In the genomic region with DNA sequence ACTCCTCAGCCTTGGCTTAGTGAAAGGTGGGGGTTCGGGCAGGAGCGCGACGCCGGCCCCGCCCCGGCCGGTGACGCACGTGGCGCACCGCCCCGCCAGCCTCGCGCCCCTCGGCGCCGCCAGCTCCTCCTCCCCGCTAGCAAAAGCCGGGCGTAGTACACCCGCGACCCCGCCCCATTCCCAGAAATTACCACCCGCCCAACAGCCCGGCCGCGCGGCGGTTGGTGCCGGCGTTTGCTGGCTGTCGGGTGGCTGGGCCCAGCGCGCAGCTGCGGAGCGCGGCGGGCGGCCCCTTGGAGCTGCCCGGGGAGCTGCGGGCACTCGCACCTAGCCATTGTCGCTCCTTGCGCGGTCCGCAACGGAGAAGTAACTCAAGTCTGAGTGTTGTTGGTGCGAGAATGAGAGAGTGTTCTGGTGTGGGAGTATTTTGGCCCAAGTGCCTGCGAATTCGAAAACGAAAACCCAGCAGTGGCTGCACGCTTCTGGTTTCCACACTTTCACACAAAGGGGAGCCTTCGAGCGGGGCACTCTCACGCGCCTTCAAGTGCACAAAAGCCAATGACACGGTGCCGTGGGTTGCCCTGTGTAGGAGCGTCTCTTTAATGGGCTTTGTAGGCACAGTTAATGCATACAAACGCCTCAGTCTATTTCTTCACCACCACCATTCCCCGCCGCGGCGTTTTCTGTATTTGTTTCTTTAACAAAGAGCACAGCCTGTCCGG, we compare ENCODE assay signal across 8 cellular contexts.
DNase-seq lines count a peak whose midpoint lies in the region; ATAC-seq and TF ChIP-seq lines count a peak whose summit lies in the region.

No MANE protein-coding gene starts in this region.

- no peak for TF ChIP-seq EP300 in Ishikawa (IDR thresholded peaks at IDR 0.05; ENCODE audit: borderline replicate concordance)

- TF ChIP-seq POLR2A in erythroblast (IDR thresholded peaks at IDR 0.05; ENCODE audit: low read length) = peak; percentile 99

- H3K27ac ChIP-seq in muscle layer of colon (ENCODE audit: low read depth, low read length) = peak overlapping the region; percentile 91

- H3K36me3 ChIP-seq in muscle layer of colon (ENCODE audit: insufficient read depth, low read length) = no peaks in the 10 kb centered on the region

- peaks cover 14% of the 10 kb centered on the region for H3K4me1 ChIP-seq in muscle layer of colon (ENCODE audit: insufficient read depth, low read length)

- peak overlapping the region; percentile 88 to 98 for H3K4me3 ChIP-seq in muscle layer of colon (ENCODE audit: low read depth in 1 of 2, low read length in 2 of 2)

- peak; percentile 96 for DNase-seq in DMS53 (lab: John Stamatoyannopoulos, UW)
- DNase-seq in OCI-M1 (lab: John Stamatoyannopoulos, UW) = peak; percentile 98
- peak; percentile 91 for DNase-seq in activated T-cell treated with anti-CD3 and anti-CD28 coated beads, Interleukin-2, amount 50 U/mL, for 1 hour
- DNase-seq in erythroblast (lab: John Stamatoyannopoulos, UW) = peak; percentile 95 to 97
- DNase-seq in stimulated activated CD8-positive, alpha-beta memory T cell treated with anti-CD3 and anti-CD28 coated beads, Interleukin-7, amount 100 ng/mL, for 1 hour (ENCODE audit: low read depth in 2 of 2) = peak; percentile 79 to 81

- no peaks in the 10 kb centered on the region for H3K9me3 ChIP-seq in muscle layer of colon (ENCODE audit: low read length)

- H3K9ac ChIP-seq in muscle layer of colon (ENCODE audit: low read length) = peak overlapping the region; percentile 71

- ATAC-seq in GM21717 (IDR thresholded peaks at IDR 0.05; ENCODE audit: unreplicated experiment) = peak; percentile 75

- no peaks in the 10 kb centered on the region for H3K27me3 ChIP-seq in muscle layer of colon (ENCODE audit: control insufficient read depth in 1 of 2, insufficient read depth in 2 of 2, low read length in 2 of 2)

- no peak for TF ChIP-seq RAD21 in Ishikawa (IDR thresholded peaks at IDR 0.05; ENCODE audit: low read depth)

TF ChIP-seq in Ishikawa, 13 proteins besides CTCF, POLR2A, EP300 and RAD21:
- TF ChIP-seq CEBPB (IDR thresholded peaks at IDR 0.05) (no peak), ZBTB7A (IDR thresholded peaks at IDR 0.05; ENCODE audit: low read depth) (0 out of 2 replicates have a peak, but pooled peaks have one; percentile 8), YY1 (IDR thresholded peaks at IDR 0.05; ENCODE audit: low read depth) (no peak), FOXM1 (IDR thresholded peaks at IDR 0.05; ENCODE audit: borderline replicate concordance, low read depth) (no peak), TCF12 (IDR thresholded peaks at IDR 0.05; ENCODE audit: low read depth) (no peak; the same call in 1 of the 2 replicates), EGR1 (IDR thresholded peaks at IDR 0.05) (no peak), NFIC (IDR thresholded peaks at IDR 0.05) (no peak; the same call in 1 of the 2 replicates), TAF1 (IDR thresholded peaks at IDR 0.05; ENCODE audit: low read depth) (peak; percentile 27; the same call in 1 of the 2 replicates), TEAD4 (IDR thresholded peaks at IDR 0.05) (no peak), CREB1 (IDR thresholded peaks at IDR 0.05; ENCODE audit: low read depth) (no peak)
- TF ChIP-seq, protein P1, sequence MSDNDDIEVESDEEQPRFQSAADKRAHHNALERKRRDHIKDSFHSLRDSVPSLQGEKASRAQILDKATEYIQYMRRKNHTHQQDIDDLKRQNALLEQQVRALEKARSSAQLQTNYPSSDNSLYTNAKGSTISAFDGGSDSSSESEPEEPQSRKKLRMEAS (IDR thresholded peaks at IDR 0.05) = peak; percentile 80
- TF ChIP-seq, protein P2, sequence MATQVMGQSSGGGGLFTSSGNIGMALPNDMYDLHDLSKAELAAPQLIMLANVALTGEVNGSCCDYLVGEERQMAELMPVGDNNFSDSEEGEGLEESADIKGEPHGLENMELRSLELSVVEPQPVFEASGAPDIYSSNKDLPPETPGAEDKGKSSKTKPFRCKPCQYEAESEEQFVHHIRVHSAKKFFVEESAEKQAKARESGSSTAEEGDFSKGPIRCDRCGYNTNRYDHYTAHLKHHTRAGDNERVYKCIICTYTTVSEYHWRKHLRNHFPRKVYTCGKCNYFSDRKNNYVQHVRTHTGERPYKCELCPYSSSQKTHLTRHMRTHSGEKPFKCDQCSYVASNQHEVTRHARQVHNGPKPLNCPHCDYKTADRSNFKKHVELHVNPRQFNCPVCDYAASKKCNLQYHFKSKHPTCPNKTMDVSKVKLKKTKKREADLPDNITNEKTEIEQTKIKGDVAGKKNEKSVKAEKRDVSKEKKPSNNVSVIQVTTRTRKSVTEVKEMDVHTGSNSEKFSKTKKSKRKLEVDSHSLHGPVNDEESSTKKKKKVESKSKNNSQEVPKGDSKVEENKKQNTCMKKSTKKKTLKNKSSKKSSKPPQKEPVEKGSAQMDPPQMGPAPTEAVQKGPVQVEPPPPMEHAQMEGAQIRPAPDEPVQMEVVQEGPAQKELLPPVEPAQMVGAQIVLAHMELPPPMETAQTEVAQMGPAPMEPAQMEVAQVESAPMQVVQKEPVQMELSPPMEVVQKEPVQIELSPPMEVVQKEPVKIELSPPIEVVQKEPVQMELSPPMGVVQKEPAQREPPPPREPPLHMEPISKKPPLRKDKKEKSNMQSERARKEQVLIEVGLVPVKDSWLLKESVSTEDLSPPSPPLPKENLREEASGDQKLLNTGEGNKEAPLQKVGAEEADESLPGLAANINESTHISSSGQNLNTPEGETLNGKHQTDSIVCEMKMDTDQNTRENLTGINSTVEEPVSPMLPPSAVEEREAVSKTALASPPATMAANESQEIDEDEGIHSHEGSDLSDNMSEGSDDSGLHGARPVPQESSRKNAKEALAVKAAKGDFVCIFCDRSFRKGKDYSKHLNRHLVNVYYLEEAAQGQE (IDR thresholded peaks at IDR 0.05; ENCODE audit: low read depth) = no peak
- TF ChIP-seq, protein P3, sequence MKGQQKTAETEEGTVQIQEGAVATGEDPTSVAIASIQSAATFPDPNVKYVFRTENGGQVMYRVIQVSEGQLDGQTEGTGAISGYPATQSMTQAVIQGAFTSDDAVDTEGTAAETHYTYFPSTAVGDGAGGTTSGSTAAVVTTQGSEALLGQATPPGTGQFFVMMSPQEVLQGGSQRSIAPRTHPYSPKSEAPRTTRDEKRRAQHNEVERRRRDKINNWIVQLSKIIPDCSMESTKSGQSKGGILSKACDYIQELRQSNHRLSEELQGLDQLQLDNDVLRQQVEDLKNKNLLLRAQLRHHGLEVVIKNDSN (IDR thresholded peaks at IDR 0.05) = peak; percentile 41; the same call in 1 of the 2 replicates
TF ChIP-seq in Ishikawa: peak in this region for 4.

Comparison
In these comparisons a context has a peak if more than half of its experiments do, and no peak if none do; other contexts are left out.
1. Peak in every context shown above with its lines: DNase-seq, ATAC-seq, H3K4me3 ChIP-seq and H3K27ac ChIP-seq.